Comparison of ENCODE assay signal across 11 cellular contexts in the genomic region with DNA sequence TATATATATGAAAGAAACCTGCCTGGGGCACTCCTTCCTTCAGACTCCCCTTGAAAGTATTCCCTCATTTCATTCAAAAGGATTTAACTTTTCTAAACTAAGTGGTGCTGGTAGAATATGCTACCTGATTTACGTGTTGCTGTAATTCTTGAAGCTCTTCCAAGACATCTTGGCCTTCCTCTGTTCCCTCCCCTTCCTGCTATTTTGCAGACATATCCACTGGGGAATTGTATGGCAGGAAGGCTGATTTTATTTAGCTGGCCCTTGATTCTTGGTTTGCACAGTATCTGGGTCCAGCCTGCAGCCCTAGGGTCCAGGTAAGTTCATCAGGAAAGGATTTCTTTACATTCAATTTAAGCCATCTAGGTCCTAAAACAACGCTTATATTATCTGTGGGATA. TPM values are rescaled to one million over a fixed set of nuclear protein-coding genes. Genes with fewer than 3 reads are reported as not detected.
"Had no signal": no experiment of that assay in that cellular context is flagged by ENCODE, and none has a peak within 500 bp of the region (broad histone marks: within the 10 kb centered on the region; RNA-seq: fewer than 3 reads in every experiment).

Gene C1QTNF9 (plus strand): TSS at position 281 of the 400 bp plus-strand sequence. CDS start 6,424 bp downstream, outside the sequence.

RNA-seq across cellular contexts. Expression of gene C1QTNF9, which starts in this region (rescaled TPM):
- total RNA-seq: activated B cell treated with CpG ODN at 0.5 μM for 24 hours; activated CD4-positive, alpha-beta memory T cell treated with anti-CD3 and anti-CD28 coated beads, Interleukin-2, amount 10 ng/mL, durations not matched to agents 7 days and 5 days; activated CD8-positive, alpha-beta memory T cell treated with anti-CD3 and anti-CD28 coated beads, Interleukin-2, amount 10 ng/mL, durations not matched to agents 7 days and 5 days; activated naive CD4-positive, alpha-beta T cell treated with anti-CD3 and anti-CD28 coated beads, Interleukin-2, amount 50 U/mL, for 72 hours; activated T-helper 2 cell treated with anti-CD3 and anti-CD28 coated beads, Interferon-gamma antibody, Interleukin-2, Interleukin-4, amounts not matched to agents 10 μg/mL and 5 μg/mL and 100 μg/mL, durations not matched to agents 14 hours and 24 hours and 36 hours; astrocyte; LHCN-M2; NCI-H460; RPMI7951; SJCRH30 had no signal
- polyA plus RNA-seq: SK-N-SH had no signal
